In genomic region chr1:235022341-235023196, GRCh38 we compare ENCODE assay signal across 12 cellular contexts.
DNase-seq lines count a peak whose midpoint lies in the region; ATAC-seq and TF ChIP-seq lines count a peak whose summit lies in the region.
"Had no signal": no experiment of that assay in that cellular context is flagged by ENCODE, and none has a peak within 500 bp of the region (broad histone marks: within the 10 kb centered on the region; RNA-seq: fewer than 3 reads in every experiment).

No MANE protein-coding gene starts in this region.

- no peak for TF ChIP-seq POLR2A in uterus (IDR thresholded peaks at IDR 0.05)

- peaks cover 16% of the 10 kb centered on the region for H3K9me3 Mint-ChIP-seq in activated naive CD8-positive, alpha-beta T cell treated with anti-CD3 and anti-CD28 coated beads, Interleukin-2, amount 10 ng/mL, durations not matched to agents 7 days and 5 days
- H3K9me3 Mint-ChIP-seq in activated naive CD8-positive, alpha-beta T cell treated with anti-CD3 and anti-CD28 coated beads for 36 hours: peaks cover 20% of the 10 kb centered on the region
- H3K9me3 Mint-ChIP-seq in endodermal cell: peaks cover 8% of the 10 kb centered on the region
- H3K9me3 Mint-ChIP-seq in glutamatergic neuron (ENCODE audit: unreplicated experiment): no peaks in the 10 kb centered on the region
- H3K9me3 Mint-ChIP-seq: central memory CD8-positive, alpha-beta T cell had no signal

- TF ChIP-seq CTCF in endodermal cell (conservative IDR thresholded peaks at IDR 0.05) (no peak), uterus (IDR thresholded peaks at IDR 0.05) (no peak), glutamatergic neuron (IDR thresholded peaks at IDR 0.05; ENCODE audit: partially characterized antibody, unreplicated experiment) (no peak)

- peaks cover 32% of the 10 kb centered on the region for H3K4me1 Mint-ChIP-seq in activated naive CD8-positive, alpha-beta T cell treated with anti-CD3 and anti-CD28 coated beads, Interleukin-2, amount 10 ng/mL, durations not matched to agents 7 days and 5 days
- peaks cover 41% of the 10 kb centered on the region for H3K4me1 Mint-ChIP-seq in activated naive CD8-positive, alpha-beta T cell treated with anti-CD3 and anti-CD28 coated beads for 36 hours
- H3K4me1 Mint-ChIP-seq in endodermal cell: peaks cover 4% of the 10 kb centered on the region
- H3K4me1 Mint-ChIP-seq in glutamatergic neuron (ENCODE audit: low read depth, unreplicated experiment): peaks cover 22% of the 10 kb centered on the region
- H3K4me1 Mint-ChIP-seq: central memory CD8-positive, alpha-beta T cell had no signal

- no peak overlapping the region for H3K4me3 Mint-ChIP-seq in activated naive CD8-positive, alpha-beta T cell treated with anti-CD3 and anti-CD28 coated beads, Interleukin-2, amount 10 ng/mL, durations not matched to agents 7 days and 5 days
- no peak overlapping the region for H3K4me3 Mint-ChIP-seq in activated naive CD8-positive, alpha-beta T cell treated with anti-CD3 and anti-CD28 coated beads for 36 hours
- H3K4me3 Mint-ChIP-seq in endodermal cell (no peak overlapping the region), glutamatergic neuron (ENCODE audit: unreplicated experiment) (no peak overlapping the region)
- H3K4me3 Mint-ChIP-seq: central memory CD8-positive, alpha-beta T cell had no signal

- H3K27ac ChIP-seq in endodermal cell (ENCODE audit: low read depth, low read length): no peak overlapping the region
- peak overlapping the region; percentile 76 to 85 for H3K27ac ChIP-seq in uterus
- H3K27ac ChIP-seq: SK-N-MC had no signal

- H3K27ac Mint-ChIP-seq in activated naive CD8-positive, alpha-beta T cell treated with anti-CD3 and anti-CD28 coated beads, Interleukin-2, amount 10 ng/mL, durations not matched to agents 7 days and 5 days: peak overlapping the region; percentile 50
- no peak overlapping the region for H3K27ac Mint-ChIP-seq in activated naive CD8-positive, alpha-beta T cell treated with anti-CD3 and anti-CD28 coated beads for 36 hours
- H3K27ac Mint-ChIP-seq in endodermal cell (no peak overlapping the region), glutamatergic neuron (ENCODE audit: unreplicated experiment) (no peak overlapping the region)

- POLR2A ChIA-PET in activated naive CD8-positive, alpha-beta T cell treated with anti-CD3 and anti-CD28 coated beads, Interleukin-2, amount 10 ng/mL, durations not matched to agents 7 days and 5 days (lab: Charles Lee): interaction anchor here (1.0 kb wide), 2 partner anchors 11 to 39 kb away, joined by 3 to 6 read pairs; no protein-coding TSS in a partner anchor

- intact Hi-C loops in uterus (cut with DNase I; ENCODE audit: low total_unique reads): no loop called here

- ATAC-seq in activated naive CD8-positive, alpha-beta T cell treated with anti-CD3 and anti-CD28 coated beads, Interleukin-2, amount 10 ng/mL, durations not matched to agents 7 days and 5 days (ENCODE audit: low read depth): no peak
- ATAC-seq in HG03520 (IDR thresholded peaks at IDR 0.05; ENCODE audit: unreplicated experiment) (no peak), HG03457 (IDR thresholded peaks at IDR 0.05; ENCODE audit: unreplicated experiment) (no peak)

- no peak overlapping the region for H3K9ac ChIP-seq in endodermal cell (ENCODE audit: extremely low read depth, low read length, poor library complexity, severe bottlenecking)

- no peaks in the 10 kb centered on the region for H3K27me3 ChIP-seq in endodermal cell (ENCODE audit: control insufficient read depth, insufficient read depth, low read length, poor library complexity, severe bottlenecking)
- no peaks in the 10 kb centered on the region for H3K27me3 ChIP-seq in uterus

- 83 to 86% methylated on average over 14 to 15 of the region's 16 CpGs for WGBS in endodermal cell (ENCODE audit: insufficient coverage in 1 of 2, insufficient read length in 1 of 2), 2 experiments

- DNase-seq in activated naive CD8-positive, alpha-beta T cell treated with anti-CD3 and anti-CD28 coated beads, Interleukin-2, amount 10 ng/mL, durations not matched to agents 7 days and 5 days: no peak
- no peak for DNase-seq in activated naive CD8-positive, alpha-beta T cell treated with anti-CD3 and anti-CD28 coated beads for 36 hours
- DNase-seq in endodermal cell: peak; percentile 33
- peak; percentile 13 for DNase-seq in middle frontal gyrus (ENCODE audit: extremely low spot score, low spot score)
- DNase-seq in uterus: no peak
- DNase-seq in glutamatergic neuron: no peak
- DNase-seq: AML-193, NCI-H2227 treated with DMSO at 0.1 percent for 48 hours had no signal

- H3K4me1 ChIP-seq in endodermal cell (ENCODE audit: control insufficient read depth, insufficient read depth, low read length): no peaks in the 10 kb centered on the region
- H3K4me1 ChIP-seq in uterus: peaks cover 0 to 6% of the 10 kb centered on the region in 2 donors

- H3K9me3 ChIP-seq in endodermal cell (ENCODE audit: control insufficient read depth, low read length) (peaks cover 4% of the 10 kb centered on the region), uterus (no peaks in the 10 kb centered on the region)

- H3K27me3 Mint-ChIP-seq in activated naive CD8-positive, alpha-beta T cell treated with anti-CD3 and anti-CD28 coated beads, Interleukin-2, amount 10 ng/mL, durations not matched to agents 7 days and 5 days: no peaks in the 10 kb centered on the region
- no peaks in the 10 kb centered on the region for H3K27me3 Mint-ChIP-seq in activated naive CD8-positive, alpha-beta T cell treated with anti-CD3 and anti-CD28 coated beads for 36 hours
- peaks cover 2% of the 10 kb centered on the region for H3K27me3 Mint-ChIP-seq in endodermal cell (ENCODE audit: insufficient read depth)
- H3K27me3 Mint-ChIP-seq in glutamatergic neuron (ENCODE audit: unreplicated experiment): no peaks in the 10 kb centered on the region
- H3K27me3 Mint-ChIP-seq: central memory CD8-positive, alpha-beta T cell had no signal

- no peak overlapping the region for H3K4me3 ChIP-seq in endodermal cell (ENCODE audit: low read length)
- H3K4me3 ChIP-seq in uterus: no peak overlapping the region
- H3K4me3 ChIP-seq: SK-N-MC had no signal

- H3K36me3 Mint-ChIP-seq in activated naive CD8-positive, alpha-beta T cell treated with anti-CD3 and anti-CD28 coated beads, Interleukin-2, amount 10 ng/mL, durations not matched to agents 7 days and 5 days: peaks cover 13% of the 10 kb centered on the region
- H3K36me3 Mint-ChIP-seq in activated naive CD8-positive, alpha-beta T cell treated with anti-CD3 and anti-CD28 coated beads for 36 hours: peaks cover 19% of the 10 kb centered on the region
- H3K36me3 Mint-ChIP-seq in endodermal cell (ENCODE audit: low read depth): no peaks in the 10 kb centered on the region
- peaks cover 6% of the 10 kb centered on the region for H3K36me3 Mint-ChIP-seq in glutamatergic neuron (ENCODE audit: unreplicated experiment)

- H3K36me3 ChIP-seq in endodermal cell (ENCODE audit: control insufficient read depth, insufficient read depth, low read length): no peaks in the 10 kb centered on the region
- no peaks in the 10 kb centered on the region for H3K36me3 ChIP-seq in uterus

Comparison
In these comparisons a context has a peak if more than half of its experiments do, and no peak if none do; other contexts are left out.
1. DNase-seq: peak in endodermal cell (single experiment) and middle frontal gyrus (single experiment); none in activated naive CD8-positive, alpha-beta T cell treated with anti-CD3 and anti-CD28 coated beads, Interleukin-2, amount 10 ng/mL, durations not matched to agents 7 days and 5 days (single experiment), activated naive CD8-positive, alpha-beta T cell treated with anti-CD3 and anti-CD28 coated beads for 36 hours (single experiment), uterus (0 of 2) and glutamatergic neuron (single experiment).